In the genomic region with DNA sequence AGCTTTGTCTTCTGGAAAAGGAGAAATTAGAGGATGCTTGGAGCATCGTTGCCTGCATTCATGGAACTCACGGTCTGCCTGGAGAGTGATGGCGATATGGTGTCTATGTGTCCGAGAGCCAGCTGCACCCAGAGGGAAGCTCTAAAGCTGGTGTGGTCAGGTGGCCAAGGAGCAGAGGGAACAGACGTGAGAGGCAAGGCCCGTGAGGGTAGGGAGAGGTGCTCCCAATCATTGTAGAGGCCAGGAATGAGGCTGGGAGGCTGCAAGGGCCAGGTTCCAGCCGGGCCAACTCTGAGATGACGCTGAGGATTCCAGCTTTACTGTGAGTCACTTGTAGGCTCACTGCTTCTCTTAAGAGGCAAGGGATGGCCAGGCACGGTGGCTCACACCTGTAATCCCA, we compare ENCODE assay signal across 17 cellular contexts. TPM values are rescaled to one million over a fixed set of nuclear protein-coding genes. Genes with fewer than 3 reads are reported as not detected.
DNase-seq lines count a peak whose midpoint lies in the region; ATAC-seq and TF ChIP-seq lines count a peak whose summit lies in the region.
"Had no signal": no experiment of that assay in that cellular context is flagged by ENCODE, and none has a peak within 500 bp of the region (broad histone marks: within the 10 kb centered on the region; RNA-seq: fewer than 3 reads in every experiment).

No MANE protein-coding gene starts in this region.

- no peak for TF ChIP-seq CTCF in CD8-positive, alpha-beta T cell (IDR thresholded peaks at IDR 0.05)

- intact Hi-C loops in CD8-positive, alpha-beta T cell (cut with DNase I, micrococcal nuclease) = loop anchor here (1.0 to 5.0 kb wide), 4 partner anchors 8 to 110 kb away; a partner anchor contains a TSS
- intact Hi-C loops in activated T-helper 1 cell treated with anti-CD3 and anti-CD28 coated beads, Interleukin-12 subunit alpha, Interleukin-12 subunit beta, Interleukin-2, Interleukin-4 antibody, amounts not matched to agents 30 ng/mL and 10 ng/mL and 1 ng/mL, durations not matched to agents 14 hours and 24 hours and 36 hours (cut with micrococcal nuclease) = loop anchor here (1.0 to 5.0 kb wide), 4 partner anchors 9 to 1712 kb away; a partner anchor contains a TSS

- DNase-seq in T-helper 1 cell (no peak), NCI-H748 (lab: John Stamatoyannopoulos, UW; ENCODE audit: unreplicated experiment) (no peak), Kasumi-1 (lab: John Stamatoyannopoulos, UW) (no peak), SK-N-DZ (ENCODE audit: low spot score) (no peak)
- no peak for DNase-seq in CD8-positive, alpha-beta T cell
- DNase-seq in activated T-helper 1 cell treated with anti-CD3 and anti-CD28 coated beads, Interleukin-12 subunit alpha, Interleukin-12 subunit beta, Interleukin-2, Interleukin-4 antibody, amounts not matched to agents 30 ng/mL and 10 ng/mL and 1 ng/mL, durations not matched to agents 14 hours and 24 hours and 36 hours (ENCODE audit: low spot score) = no peak
- no peak for DNase-seq in naive thymus-derived CD8-positive, alpha-beta T cell
- DNase-seq: C1 segment of cervical spinal cord, cerebellar nuclear complex, foreskin melanocyte, NCI-H1105, T-helper 9 cell, testis had no signal

- CTCF ChIA-PET in CD8-positive, alpha-beta T cell (lab: Charles Lee) = interaction anchor here (0.8 to 5.8 kb wide), 15 partner anchors 9 to 611 kb away, joined by 3 to 27 read pairs (median 4); no protein-coding TSS in a partner anchor

- H3K9me3 ChIP-seq in CD8-positive, alpha-beta T cell (ENCODE audit: low read length) = no peaks in the 10 kb centered on the region
- H3K9me3 ChIP-seq: right atrium auricular region, testis had no signal

- peak overlapping the region; percentile 31 for H3K4me3 ChIP-seq in CD8-positive, alpha-beta T cell (ENCODE audit: low read depth, low read length)
- H3K4me3 ChIP-seq: lung, right atrium auricular region, testis had no signal

- H3K4me1 Mint-ChIP-seq in T-helper 1 cell treated with Interleukin-12 subunit alpha and Interleukin-12 subunit beta and Interleukin-4 antibody, amounts not matched to agents 30 μg/mL and 1 μg/mL, for 36 hours (ENCODE audit: low read depth) = peaks cover 46% of the 10 kb centered on the region
- H3K4me1 Mint-ChIP-seq in CD8-positive, alpha-beta T cell (ENCODE audit: low read depth) = peaks cover 76% of the 10 kb centered on the region
- peaks cover 53% of the 10 kb centered on the region for H3K4me1 Mint-ChIP-seq in activated T-helper 1 cell treated with anti-CD3 and anti-CD28 coated beads, Interleukin-12 subunit alpha, Interleukin-12 subunit beta, Interleukin-2, Interleukin-4 antibody, amounts not matched to agents 30 ng/mL and 10 ng/mL and 1 ng/mL, durations not matched to agents 14 hours and 24 hours and 36 hours (ENCODE audit: low read depth)
- peaks cover 34 to 86% (median 77%) of the 10 kb centered on the region in 4 donors for H3K4me1 Mint-ChIP-seq in naive thymus-derived CD8-positive, alpha-beta T cell

- POLR2A ChIA-PET in CD8-positive, alpha-beta T cell (lab: Charles Lee) = interaction anchor here (0.8 to 3.7 kb wide), 14 partner anchors 8 to 152 kb away, joined by 3 to 37 read pairs (median 6); no protein-coding TSS in a partner anchor
- POLR2A ChIA-PET in naive thymus-derived CD8-positive, alpha-beta T cell (lab: Charles Lee) = interaction anchor here (0.7 to 11.3 kb wide), 19 partner anchors 12 to 146 kb away, joined by 3 to 261 read pairs (median 7); a partner anchor contains a TSS

- ATAC-seq in CD8-positive, alpha-beta T cell = no peak
- ATAC-seq in naive thymus-derived CD8-positive, alpha-beta T cell = no peak

- peaks cover 71% of the 10 kb centered on the region for H3K4me1 ChIP-seq in CD8-positive, alpha-beta T cell (ENCODE audit: insufficient read depth, low read length)
- H3K4me1 ChIP-seq: testis had no signal

- H3K27me3 Mint-ChIP-seq in T-helper 1 cell treated with Interleukin-12 subunit alpha and Interleukin-12 subunit beta and Interleukin-4 antibody, amounts not matched to agents 30 μg/mL and 1 μg/mL, for 36 hours (ENCODE audit: low read depth) = peaks cover 6% of the 10 kb centered on the region
- no peaks in the 10 kb centered on the region for H3K27me3 Mint-ChIP-seq in CD8-positive, alpha-beta T cell (ENCODE audit: low read depth)
- H3K27me3 Mint-ChIP-seq in activated T-helper 1 cell treated with anti-CD3 and anti-CD28 coated beads, Interleukin-12 subunit alpha, Interleukin-12 subunit beta, Interleukin-2, Interleukin-4 antibody, amounts not matched to agents 30 ng/mL and 10 ng/mL and 1 ng/mL, durations not matched to agents 14 hours and 24 hours and 36 hours (ENCODE audit: insufficient read depth) = peaks cover 2% of the 10 kb centered on the region
- H3K27me3 Mint-ChIP-seq in naive thymus-derived CD8-positive, alpha-beta T cell = no peaks in the 10 kb centered on the region

- peaks cover 4% of the 10 kb centered on the region for H3K36me3 Mint-ChIP-seq in T-helper 1 cell treated with Interleukin-12 subunit alpha and Interleukin-12 subunit beta and Interleukin-4 antibody, amounts not matched to agents 30 μg/mL and 1 μg/mL, for 36 hours (ENCODE audit: low read depth)
- no peaks in the 10 kb centered on the region for H3K36me3 Mint-ChIP-seq in CD8-positive, alpha-beta T cell
- no peaks in the 10 kb centered on the region for H3K36me3 Mint-ChIP-seq in activated T-helper 1 cell treated with anti-CD3 and anti-CD28 coated beads, Interleukin-12 subunit alpha, Interleukin-12 subunit beta, Interleukin-2, Interleukin-4 antibody, amounts not matched to agents 30 ng/mL and 10 ng/mL and 1 ng/mL, durations not matched to agents 14 hours and 24 hours and 36 hours (ENCODE audit: low read depth)
- H3K36me3 Mint-ChIP-seq in naive thymus-derived CD8-positive, alpha-beta T cell = no peaks in the 10 kb centered on the region

- H3K27ac Mint-ChIP-seq in T-helper 1 cell treated with Interleukin-12 subunit alpha and Interleukin-12 subunit beta and Interleukin-4 antibody, amounts not matched to agents 30 μg/mL and 1 μg/mL, for 36 hours = peak overlapping the region; percentile 83
- peak overlapping the region; percentile 97 for H3K27ac Mint-ChIP-seq in CD8-positive, alpha-beta T cell
- peak overlapping the region; percentile 88 for H3K27ac Mint-ChIP-seq in activated T-helper 1 cell treated with anti-CD3 and anti-CD28 coated beads, Interleukin-12 subunit alpha, Interleukin-12 subunit beta, Interleukin-2, Interleukin-4 antibody, amounts not matched to agents 30 ng/mL and 10 ng/mL and 1 ng/mL, durations not matched to agents 14 hours and 24 hours and 36 hours
- H3K27ac Mint-ChIP-seq in naive thymus-derived CD8-positive, alpha-beta T cell = peak overlapping the region; percentile 82 to 99 (median 98)

- peak overlapping the region; percentile 49 for H3K27ac ChIP-seq in CD8-positive, alpha-beta T cell (ENCODE audit: low read depth, low read length)
- H3K27ac ChIP-seq: 22Rv1, testis had no signal

- H3K27me3 ChIP-seq in CD8-positive, alpha-beta T cell (ENCODE audit: insufficient read depth, low read length) = no peaks in the 10 kb centered on the region
- H3K27me3 ChIP-seq: right atrium auricular region, testis had no signal

- no peaks in the 10 kb centered on the region for H3K36me3 ChIP-seq in CD8-positive, alpha-beta T cell (ENCODE audit: insufficient read depth, low read length)
- H3K36me3 ChIP-seq: right atrium auricular region had no signal

- no peaks in the 10 kb centered on the region for H3K9me3 Mint-ChIP-seq in T-helper 1 cell treated with Interleukin-12 subunit alpha and Interleukin-12 subunit beta and Interleukin-4 antibody, amounts not matched to agents 30 μg/mL and 1 μg/mL, for 36 hours
- H3K9me3 Mint-ChIP-seq in CD8-positive, alpha-beta T cell = no peaks in the 10 kb centered on the region
- no peaks in the 10 kb centered on the region for H3K9me3 Mint-ChIP-seq in activated T-helper 1 cell treated with anti-CD3 and anti-CD28 coated beads, Interleukin-12 subunit alpha, Interleukin-12 subunit beta, Interleukin-2, Interleukin-4 antibody, amounts not matched to agents 30 ng/mL and 10 ng/mL and 1 ng/mL, durations not matched to agents 14 hours and 24 hours and 36 hours
- H3K9me3 Mint-ChIP-seq in naive thymus-derived CD8-positive, alpha-beta T cell = no peaks in the 10 kb centered on the region

- peak overlapping the region; percentile 76 for H3K4me3 Mint-ChIP-seq in T-helper 1 cell treated with Interleukin-12 subunit alpha and Interleukin-12 subunit beta and Interleukin-4 antibody, amounts not matched to agents 30 μg/mL and 1 μg/mL, for 36 hours
- H3K4me3 Mint-ChIP-seq in CD8-positive, alpha-beta T cell = peak overlapping the region; percentile 81
- peak overlapping the region; percentile 49 for H3K4me3 Mint-ChIP-seq in activated T-helper 1 cell treated with anti-CD3 and anti-CD28 coated beads, Interleukin-12 subunit alpha, Interleukin-12 subunit beta, Interleukin-2, Interleukin-4 antibody, amounts not matched to agents 30 ng/mL and 10 ng/mL and 1 ng/mL, durations not matched to agents 14 hours and 24 hours and 36 hours
- peak overlapping the region; percentile 74 to 93 (median 87) for H3K4me3 Mint-ChIP-seq in naive thymus-derived CD8-positive, alpha-beta T cell

RNA-seq across cellular contexts. Expression of a gene that starts 7.6 kb away (rescaled TPM):
- total RNA-seq in CD8-positive, alpha-beta T cell = 10 to 100 TPM; 87.8 to 99.3 TPM
- total RNA-seq in activated T-helper 1 cell treated with anti-CD3 and anti-CD28 coated beads, Interleukin-12 subunit alpha, Interleukin-12 subunit beta, Interleukin-2, Interleukin-4 antibody, amounts not matched to agents 30 ng/mL and 10 ng/mL and 1 ng/mL, durations not matched to agents 14 hours and 24 hours and 36 hours = 43.9 and 44.0 TPM in 2 replicates
- total RNA-seq in naive thymus-derived CD8-positive, alpha-beta T cell = 100 to 1,000 TPM; 329 to 330 TPM
- 100 to 1,000 TPM in 2 of 3 donors, 10 to 100 TPM in 1; 64.2 to 161 (median 103) TPM for polyA plus RNA-seq in naive thymus-derived CD8-positive, alpha-beta T cell
- not detected in 2 replicates for polyA plus RNA-seq in SK-N-DZ (2014; cell fraction: cytosol; rRNA removed)
- not detected in 2 replicates for polyA plus RNA-seq in SK-N-DZ (2014; cell fraction: nucleus; rRNA removed)
